In genomic region chr22:39003165-39003638, GRCh38 we compare ENCODE assay signal across 8 cellular contexts. TPM values are rescaled to one million over a fixed set of nuclear protein-coding genes. Genes with fewer than 3 reads are reported as not detected.
DNase-seq lines count a peak whose midpoint lies in the region; ATAC-seq and TF ChIP-seq lines count a peak whose summit lies in the region.

No MANE protein-coding gene starts in this region.

- TF ChIP-seq CTCF in right atrium auricular region (IDR thresholded peaks at IDR 0.05) (peak; percentile 51 to 82), sigmoid colon (IDR thresholded peaks at IDR 0.05) (peak; percentile 53 to 80 (median 70))

- H3K36me3 ChIP-seq in BLaER1 treated with 17β-estradiol and CSF1 and Interleukin-3, amounts not matched to agents 10 nM and 100 nM, result no peaks in the 10 kb centered on the region
- no peaks in the 10 kb centered on the region for H3K36me3 ChIP-seq in MG63
- no peaks in the 10 kb centered on the region for H3K36me3 ChIP-seq in right atrium auricular region
- no peaks in the 10 kb centered on the region for H3K36me3 ChIP-seq in sigmoid colon

- DNase-seq in GM19240 (ENCODE audit: insufficient read length, low spot score), result peak; percentile 82
- DNase-seq in MG63, result peak; percentile 74
- peak in 4 of 5 experiments; percentile 53 to 87 (median 64) for DNase-seq in T-helper 2 cell
- DNase-seq in amniotic epithelial cell (ENCODE audit: low read depth), result peak; percentile 82
- DNase-seq in right atrium auricular region (ENCODE audit: low spot score), result peak; percentile 82
- peak; percentile 86 for DNase-seq in sigmoid colon

- intact Hi-C loops in sigmoid colon (cut with DNase I), result loop anchor here (1.0 to 2.0 kb wide), 2 partner anchors 134 to 234 kb away; no protein-coding TSS in a partner anchor

- 11 to 20% methylated on average over 7 of the region's 7 CpGs for WGBS in sigmoid colon, 2 donors

- peaks cover 9 to 18% (median 17%) of the 10 kb centered on the region in 10 experiments for H3K4me1 ChIP-seq in BLaER1 treated with 17β-estradiol and CSF1 and Interleukin-3, amounts not matched to agents 10 nM and 100 nM
- H3K4me1 ChIP-seq in right atrium auricular region (no peaks in the 10 kb centered on the region), sigmoid colon (peaks cover 0 to 8% (median 2%) of the 10 kb centered on the region in 4 donors)

- ATAC-seq in GM18873 (IDR thresholded peaks at IDR 0.05; ENCODE audit: low FRiP score, unreplicated experiment), result no peak

- H3K27ac ChIP-seq in BLaER1 treated with 17β-estradiol and CSF1 and Interleukin-3, amounts not matched to agents 10 nM and 100 nM, result peak overlapping the region in 3 of 11 experiments; percentile 14 to 54 (median 34); a peak in 4 of 22 replicates
- H3K27ac ChIP-seq in right atrium auricular region (no peak overlapping the region), sigmoid colon (no peak overlapping the region)

- peak overlapping the region in 2 of 11 experiments; percentile 9 to 10; a peak in 2 of 22 replicates for H3K9ac ChIP-seq in BLaER1 treated with 17β-estradiol and CSF1 and Interleukin-3, amounts not matched to agents 10 nM and 100 nM

- no peak overlapping the region for H3K4me3 ChIP-seq in BLaER1 treated with 17β-estradiol and CSF1 and Interleukin-3, amounts not matched to agents 10 nM and 100 nM
- no peak overlapping the region for H3K4me3 ChIP-seq in MG63
- H3K4me3 ChIP-seq in right atrium auricular region, result no peak overlapping the region
- no peak overlapping the region for H3K4me3 ChIP-seq in sigmoid colon

- no peak for TF ChIP-seq EP300 in sigmoid colon (IDR thresholded peaks at IDR 0.05)

- no peaks in the 10 kb centered on the region for H4K20me1 ChIP-seq in BLaER1 treated with 17β-estradiol and CSF1 and Interleukin-3, amounts not matched to agents 10 nM and 100 nM

- peaks cover 0 to 14% (median 3%) of the 10 kb centered on the region in 11 experiments; a peak in 15 of 22 replicates for H3K9me3 ChIP-seq in BLaER1 treated with 17β-estradiol and CSF1 and Interleukin-3, amounts not matched to agents 10 nM and 100 nM (replicated peaks in 1 of 11)
- H3K9me3 ChIP-seq in MG63, result no peaks in the 10 kb centered on the region
- no peaks in the 10 kb centered on the region for H3K9me3 ChIP-seq in right atrium auricular region
- H3K9me3 ChIP-seq in sigmoid colon, result no peaks in the 10 kb centered on the region

- no peak for TF ChIP-seq POLR2A in sigmoid colon (IDR thresholded peaks at IDR 0.05)

- no peaks in the 10 kb centered on the region for H3K27me3 ChIP-seq in BLaER1 treated with 17β-estradiol and CSF1 and Interleukin-3, amounts not matched to agents 10 nM and 100 nM
- H3K27me3 ChIP-seq in MG63, result peaks cover 4% of the 10 kb centered on the region; the same call in 1 of the 2 replicates
- no peaks in the 10 kb centered on the region for H3K27me3 ChIP-seq in right atrium auricular region
- no peaks in the 10 kb centered on the region for H3K27me3 ChIP-seq in sigmoid colon

- peak overlapping the region; percentile 10 to 71 (median 47) for H3K4me2 ChIP-seq in BLaER1 treated with 17β-estradiol and CSF1 and Interleukin-3, amounts not matched to agents 10 nM and 100 nM

RNA-seq across cellular contexts. Expression of gene APOBEC3C, which starts 10.9 kb away (rescaled TPM):
- total RNA-seq in MG63 (2014; rRNA removed; shearing (Covaris generic); ENCODE audit: low replicate concordance), result 2.0 and 2.1 TPM in 2 replicates
- total RNA-seq in right atrium auricular region (10 to 100 TPM in 1 of 2 donors, 1 to 10 TPM in 1; 9.1 to 12.5 TPM), sigmoid colon (10 to 100 TPM; 11.0 to 20.5 (median 15.3) TPM)
- 10 to 100 TPM in 2 of 3 donors, 1 to 10 TPM in 1; 5.3 to 33.6 (median 12.0) TPM for polyA plus RNA-seq in sigmoid colon

RNA-seq across cellular contexts. Expression of gene APOBEC3D, which starts 17.7 kb away (rescaled TPM):
- not detected in 2 replicates for total RNA-seq in MG63 (2014; rRNA removed; shearing (Covaris generic); ENCODE audit: low replicate concordance)
- total RNA-seq in right atrium auricular region (1 to 10 TPM in 1 of 2 donors, not detected in 1; 1.4 TPM), sigmoid colon (1 to 10 TPM in 2 of 4 donors, under 1 TPM in 2; 0.66 to 2.1 (median 1.1) TPM)
- 10 to 100 TPM in 1 of 3 donors, 1 to 10 TPM in 1, not detected in 1; 2.1 to 10.3 TPM for polyA plus RNA-seq in sigmoid colon

RNA-seq across cellular contexts. Expression of gene APOBEC3B, which starts 21.1 kb away (rescaled TPM):
- total RNA-seq in MG63 (2014; rRNA removed; shearing (Covaris generic); ENCODE audit: low replicate concordance), result 3.6 and 4.5 TPM in 2 replicates
- total RNA-seq in right atrium auricular region, result under 1 TPM in 1 of 2 donors, not detected in 1; 0.90 TPM
- 1 to 10 TPM in 1 of 4 donors, under 1 TPM in 1, not detected in 2; 0.71 to 3.1 TPM for total RNA-seq in sigmoid colon
- polyA plus RNA-seq in sigmoid colon, result 10 to 100 TPM; 13.5 to 81.6 (median 17.4) TPM

RNA-seq across cellular contexts. Expression of gene APOBEC3F, which starts 37.5 kb away (rescaled TPM):
- 0.20 TPM in 1 of 2 replicates, not detected in the other for total RNA-seq in MG63 (2014; rRNA removed; shearing (Covaris generic); ENCODE audit: low replicate concordance)
- total RNA-seq in right atrium auricular region (1 to 10 TPM; 3.4 to 6.3 TPM), sigmoid colon (10 to 100 TPM in 1 of 4 donors, 1 to 10 TPM in 3; 3.0 to 10.2 (median 4.9) TPM)
- polyA plus RNA-seq in sigmoid colon, result 1 to 10 TPM; 1.2 to 8.1 (median 4.6) TPM

RNA-seq across cellular contexts. Expression of gene APOBEC3A, which starts 45.8 kb away (rescaled TPM):
- total RNA-seq in MG63 (2014; rRNA removed; shearing (Covaris generic); ENCODE audit: low replicate concordance), result not detected in 2 replicates
- total RNA-seq in right atrium auricular region, result 1 to 10 TPM in 1 of 2 donors, not detected in 1; 1.1 TPM
- under 1 TPM in 1 of 4 donors, not detected in 3; 0.36 TPM for total RNA-seq in sigmoid colon
- polyA plus RNA-seq in sigmoid colon, result 10 to 100 TPM in 1 of 3 donors, 1 to 10 TPM in 1, under 1 TPM in 1; 0.60 to 67.3 (median 9.0) TPM
